12 cellular contexts compared by ENCODE assay signal in the genomic region with DNA sequence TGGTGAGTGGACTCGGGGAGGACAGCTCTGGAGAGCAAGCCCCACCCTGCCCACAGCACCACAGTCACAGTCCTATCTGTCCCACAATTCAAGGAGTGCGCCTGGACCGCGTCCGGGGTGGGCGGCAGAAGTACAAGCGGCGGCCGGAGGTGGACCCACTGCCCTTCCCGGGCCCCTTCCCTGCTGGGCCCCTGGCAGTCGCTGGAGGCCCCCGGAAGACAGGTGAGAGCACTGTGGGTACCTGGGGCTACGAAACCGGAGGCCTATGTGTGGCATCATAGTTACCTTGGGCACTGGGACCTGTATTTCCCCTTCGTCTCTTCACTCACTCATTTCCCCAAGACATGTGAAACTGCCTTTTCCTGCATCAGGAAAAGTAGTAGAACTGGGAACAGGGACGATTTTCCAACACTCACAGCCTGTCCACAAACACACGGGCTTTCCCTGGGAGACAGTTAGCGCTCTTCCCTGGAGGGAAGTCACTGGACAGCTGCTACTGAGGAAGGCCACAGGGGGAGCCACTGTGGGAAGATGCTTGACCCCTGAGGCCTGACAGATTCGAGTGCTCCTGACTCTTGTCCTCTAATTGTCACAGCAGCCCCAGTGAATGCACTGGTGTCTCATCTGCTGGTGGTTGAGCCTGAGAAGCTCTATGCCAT. TPM values are rescaled to one million over a fixed set of nuclear protein-coding genes. Genes with fewer than 3 reads are reported as not detected.
DNase-seq lines count a peak whose midpoint lies in the region; ATAC-seq and TF ChIP-seq lines count a peak whose summit lies in the region.
"Had no signal": no experiment of that assay in that cellular context is flagged by ENCODE, and none has a peak within 500 bp of the region (broad histone marks: within the 10 kb centered on the region; RNA-seq: fewer than 3 reads in every experiment).

No MANE protein-coding gene starts in this region.

- no peak overlapping the region for H3K9ac ChIP-seq in mesendoderm (ENCODE audit: low read length)

- peaks cover 2% of the 10 kb centered on the region for H3K79me1 ChIP-seq in mesendoderm (ENCODE audit: low read length)

- no peak overlapping the region for H3K4me2 ChIP-seq in mesendoderm (ENCODE audit: low read length)
- H3K4me2 ChIP-seq: smooth muscle cell had no signal

- no peaks in the 10 kb centered on the region for H3K27me3 ChIP-seq in mesendoderm (ENCODE audit: insufficient read depth, low read length, poor library complexity)

- no peak overlapping the region for H3K4ac ChIP-seq in mesendoderm (ENCODE audit: low read depth, low read length)

- H4K5ac ChIP-seq in mesendoderm (ENCODE audit: low read length): no peak overlapping the region

- no peak overlapping the region for H3K56ac ChIP-seq in mesendoderm (ENCODE audit: low read length)

- H3K4me1 Mint-ChIP-seq in activated CD4-positive, alpha-beta memory T cell treated with anti-CD3 and anti-CD28 coated beads for 36 hours (ENCODE audit: low read depth): peaks cover 34% of the 10 kb centered on the region
- peaks cover 52% of the 10 kb centered on the region for H3K4me1 Mint-ChIP-seq in activated CD4-positive, alpha-beta memory T cell treated with anti-CD3 and anti-CD28 coated beads, Interleukin-2, amount 10 ng/mL, durations not matched to agents 7 days and 5 days

- no CpG with 5 or more reads among the region's 19 CpGs for WGBS in mesendoderm (ENCODE audit: extremely low coverage, insufficient coverage, low lambda C conversion rate)

- CTCF ChIA-PET in activated CD4-positive, alpha-beta memory T cell treated with anti-CD3 and anti-CD28 coated beads for 36 hours (lab: Charles Lee): interaction anchor here (0.9 to 2.3 kb wide), 3 partner anchors 9 to 19 kb away, joined by 3 to 9 read pairs (median 4); partner anchors contain the start of gene ESRRA
- CTCF ChIA-PET in activated CD4-positive, alpha-beta memory T cell treated with anti-CD3 and anti-CD28 coated beads, Interleukin-2, amount 10 ng/mL, durations not matched to agents 7 days and 5 days (lab: Charles Lee): interaction anchor here (0.6 to 2.4 kb wide), 4 partner anchors 10 to 28 kb away, joined by 3 to 7 read pairs (median 6); partner anchors contain the start of gene ESRRA

- no peak for DNase-seq in activated CD4-positive, alpha-beta memory T cell treated with anti-CD3 and anti-CD28 coated beads for 36 hours
- no peak for DNase-seq in activated CD4-positive, alpha-beta memory T cell treated with anti-CD3 and anti-CD28 coated beads, Interleukin-2, amount 10 ng/mL, durations not matched to agents 7 days and 5 days
- DNase-seq in RKO (ENCODE audit: low spot score): peak; percentile 45
- no peak for DNase-seq in fibroblast of mammary gland (ENCODE audit: low read depth)
- no peak for DNase-seq in substantia nigra (lab: John Stamatoyannopoulos, UW)
- DNase-seq in mesendoderm: no peak
- no peak for DNase-seq in 8988T
- DNase-seq: NCI-H2171 treated with DMSO at 0.1 percent for 48 hours had no signal

- intact Hi-C loops in activated CD4-positive, alpha-beta memory T cell treated with anti-CD3 and anti-CD28 coated beads for 36 hours (cut with micrococcal nuclease): loop anchor here (10.0 kb wide), 1 partner anchor 461 kb away; the partner anchor contains the start of gene SF1

- H2BK15ac ChIP-seq in mesendoderm (replicated peaks; ENCODE audit: low read depth): no peak overlapping the region

- H2BK5ac ChIP-seq in mesendoderm (ENCODE audit: low read length): no peak overlapping the region

- no peak overlapping the region for H3K18ac ChIP-seq in mesendoderm (ENCODE audit: low read length)

- ATAC-seq in GM18502 (IDR thresholded peaks at IDR 0.05; ENCODE audit: poor library complexity, unreplicated experiment): no peak

- POLR2A ChIA-PET in activated CD4-positive, alpha-beta memory T cell treated with anti-CD3 and anti-CD28 coated beads for 36 hours (lab: Charles Lee): interaction anchor here (0.5 kb wide), 1 partner anchor 56 kb away, joined by 3 read pairs; no protein-coding TSS in a partner anchor
- POLR2A ChIA-PET in activated CD4-positive, alpha-beta memory T cell treated with anti-CD3 and anti-CD28 coated beads, Interleukin-2, amount 10 ng/mL, durations not matched to agents 7 days and 5 days (lab: Charles Lee): interaction anchor here (1.5 kb wide), 1 partner anchor 108 kb away, joined by 5 read pairs; the partner anchor contains the start of gene FERMT3

- H3K36me3 ChIP-seq in mesendoderm (ENCODE audit: control insufficient read depth, insufficient read depth, low read length): no peaks in the 10 kb centered on the region

- H4K8ac ChIP-seq in mesendoderm (ENCODE audit: low read depth, low read length): no peak overlapping the region

- H3K9me3 Mint-ChIP-seq in activated CD4-positive, alpha-beta memory T cell treated with anti-CD3 and anti-CD28 coated beads for 36 hours: no peaks in the 10 kb centered on the region
- no peaks in the 10 kb centered on the region for H3K9me3 Mint-ChIP-seq in activated CD4-positive, alpha-beta memory T cell treated with anti-CD3 and anti-CD28 coated beads, Interleukin-2, amount 10 ng/mL, durations not matched to agents 7 days and 5 days

- H3K27ac Mint-ChIP-seq in activated CD4-positive, alpha-beta memory T cell treated with anti-CD3 and anti-CD28 coated beads for 36 hours: peak overlapping the region; percentile 61
- H3K27ac Mint-ChIP-seq in activated CD4-positive, alpha-beta memory T cell treated with anti-CD3 and anti-CD28 coated beads, Interleukin-2, amount 10 ng/mL, durations not matched to agents 7 days and 5 days: no peak overlapping the region

- no peak overlapping the region for H3K23ac ChIP-seq in mesendoderm (ENCODE audit: low read length)

- peaks cover 25% of the 10 kb centered on the region for H3K36me3 Mint-ChIP-seq in activated CD4-positive, alpha-beta memory T cell treated with anti-CD3 and anti-CD28 coated beads for 36 hours
- peaks cover 47% of the 10 kb centered on the region for H3K36me3 Mint-ChIP-seq in activated CD4-positive, alpha-beta memory T cell treated with anti-CD3 and anti-CD28 coated beads, Interleukin-2, amount 10 ng/mL, durations not matched to agents 7 days and 5 days (ENCODE audit: low read depth)

- H3K79me2 ChIP-seq in mesendoderm (ENCODE audit: control insufficient read depth, insufficient read depth, low read length): peaks cover 4% of the 10 kb centered on the region

- H3K27ac ChIP-seq in substantia nigra (ENCODE audit: low read depth, low read length, poor library complexity, severe bottlenecking) (peak overlapping the region; percentile 64), mesendoderm (ENCODE audit: low read depth, low read length) (no peak overlapping the region)
- H3K27ac ChIP-seq: SK-N-MC had no signal

- TF ChIP-seq CTCF in fibroblast of mammary gland (conservative IDR thresholded peaks at IDR 0.05; ENCODE audit: control insufficient read depth, insufficient read depth, low read depth, low read length): peak; percentile 28

- no peaks in the 10 kb centered on the region for H3K27me3 Mint-ChIP-seq in activated CD4-positive, alpha-beta memory T cell treated with anti-CD3 and anti-CD28 coated beads for 36 hours
- no peaks in the 10 kb centered on the region for H3K27me3 Mint-ChIP-seq in activated CD4-positive, alpha-beta memory T cell treated with anti-CD3 and anti-CD28 coated beads, Interleukin-2, amount 10 ng/mL, durations not matched to agents 7 days and 5 days

- H2AK5ac ChIP-seq in mesendoderm (ENCODE audit: low read length): no peak overlapping the region

- no peak overlapping the region for H2BK120ac ChIP-seq in mesendoderm (ENCODE audit: low read depth, low read length)

- no peak overlapping the region for H3K4me3 Mint-ChIP-seq in activated CD4-positive, alpha-beta memory T cell treated with anti-CD3 and anti-CD28 coated beads for 36 hours
- H3K4me3 Mint-ChIP-seq in activated CD4-positive, alpha-beta memory T cell treated with anti-CD3 and anti-CD28 coated beads, Interleukin-2, amount 10 ng/mL, durations not matched to agents 7 days and 5 days: no peak overlapping the region

- peak overlapping the region; percentile 12 for H3K4me3 ChIP-seq in fibroblast of mammary gland (ENCODE audit: control insufficient read depth, low read depth, low read length)
- H3K4me3 ChIP-seq in mesendoderm (ENCODE audit: low read length): no peak overlapping the region
- H3K4me3 ChIP-seq: SK-N-MC, smooth muscle cell, thoracic aorta had no signal

- H3K4me1 ChIP-seq in mesendoderm (ENCODE audit: control insufficient read depth, low read depth, low read length): peaks cover 2% of the 10 kb centered on the region

RNA-seq across cellular contexts. Expression of gene TRMT112, which starts 3.1 kb away (rescaled TPM):
- total RNA-seq in activated CD4-positive, alpha-beta memory T cell treated with anti-CD3 and anti-CD28 coated beads for 36 hours: 100 to 1,000 TPM; 255 to 258 TPM
- total RNA-seq in activated CD4-positive, alpha-beta memory T cell treated with anti-CD3 and anti-CD28 coated beads, Interleukin-2, amount 10 ng/mL, durations not matched to agents 7 days and 5 days: 100 to 1,000 TPM; 137 to 145 TPM
- polyA plus RNA-seq in mesendoderm (2013, experiment 1 of 2): 524 TPM
- polyA plus RNA-seq in mesendoderm (2013, experiment 2 of 2): 540 TPM

RNA-seq across cellular contexts. Expression of gene PRDX5, which starts 3.6 kb away (rescaled TPM):
- total RNA-seq in activated CD4-positive, alpha-beta memory T cell treated with anti-CD3 and anti-CD28 coated beads for 36 hours: 100 to 1,000 TPM; 156 to 164 TPM
- total RNA-seq in activated CD4-positive, alpha-beta memory T cell treated with anti-CD3 and anti-CD28 coated beads, Interleukin-2, amount 10 ng/mL, durations not matched to agents 7 days and 5 days: 100 to 1,000 TPM; 137 to 139 TPM
- 99.0 TPM for polyA plus RNA-seq in mesendoderm (2013, experiment 1 of 2)
- polyA plus RNA-seq in mesendoderm (2013, experiment 2 of 2): 97.3 TPM

RNA-seq across cellular contexts. Expression of gene ESRRA, which starts 9.0 kb away (rescaled TPM):
- 10 to 100 TPM; 32.8 to 35.6 TPM for total RNA-seq in activated CD4-positive, alpha-beta memory T cell treated with anti-CD3 and anti-CD28 coated beads for 36 hours
- total RNA-seq in activated CD4-positive, alpha-beta memory T cell treated with anti-CD3 and anti-CD28 coated beads, Interleukin-2, amount 10 ng/mL, durations not matched to agents 7 days and 5 days: 10 to 100 TPM; 38.5 to 42.2 TPM
- polyA plus RNA-seq in mesendoderm (2013, experiment 1 of 2): 9.3 TPM
- polyA plus RNA-seq in mesendoderm (2013, experiment 2 of 2): 8.3 TPM

RNA-seq across cellular contexts. Expression of gene CATSPERZ, which starts 14.1 kb away (rescaled TPM):
- total RNA-seq in activated CD4-positive, alpha-beta memory T cell treated with anti-CD3 and anti-CD28 coated beads for 36 hours: not detected
- total RNA-seq in activated CD4-positive, alpha-beta memory T cell treated with anti-CD3 and anti-CD28 coated beads, Interleukin-2, amount 10 ng/mL, durations not matched to agents 7 days and 5 days: not detected
- polyA plus RNA-seq in mesendoderm (2013, experiment 1 of 2): 0.11 TPM
- 0.13 TPM for polyA plus RNA-seq in mesendoderm (2013, experiment 2 of 2)
- total RNA-seq: smooth muscle cell, thoracic aorta had no signal
- polyA plus RNA-seq: smooth muscle cell had no signal

RNA-seq across cellular contexts. Expression of gene KCNK4, which starts 23.2 kb away (rescaled TPM):
- under 1 TPM in 1 of 2 experiments, not detected in 1; 0.34 TPM for total RNA-seq in activated CD4-positive, alpha-beta memory T cell treated with anti-CD3 and anti-CD28 coated beads for 36 hours
- total RNA-seq in activated CD4-positive, alpha-beta memory T cell treated with anti-CD3 and anti-CD28 coated beads, Interleukin-2, amount 10 ng/mL, durations not matched to agents 7 days and 5 days: under 1 TPM in 1 of 2 experiments, not detected in 1; 0.15 TPM
- not detected for polyA plus RNA-seq in mesendoderm (2013, experiment 1 of 2)
- 0.03 TPM for polyA plus RNA-seq in mesendoderm (2013, experiment 2 of 2)
- total RNA-seq: smooth muscle cell, thoracic aorta had no signal
- polyA plus RNA-seq: smooth muscle cell had no signal
